Comparison of ENCODE assay signal across 8 cellular contexts in the genomic region with DNA sequence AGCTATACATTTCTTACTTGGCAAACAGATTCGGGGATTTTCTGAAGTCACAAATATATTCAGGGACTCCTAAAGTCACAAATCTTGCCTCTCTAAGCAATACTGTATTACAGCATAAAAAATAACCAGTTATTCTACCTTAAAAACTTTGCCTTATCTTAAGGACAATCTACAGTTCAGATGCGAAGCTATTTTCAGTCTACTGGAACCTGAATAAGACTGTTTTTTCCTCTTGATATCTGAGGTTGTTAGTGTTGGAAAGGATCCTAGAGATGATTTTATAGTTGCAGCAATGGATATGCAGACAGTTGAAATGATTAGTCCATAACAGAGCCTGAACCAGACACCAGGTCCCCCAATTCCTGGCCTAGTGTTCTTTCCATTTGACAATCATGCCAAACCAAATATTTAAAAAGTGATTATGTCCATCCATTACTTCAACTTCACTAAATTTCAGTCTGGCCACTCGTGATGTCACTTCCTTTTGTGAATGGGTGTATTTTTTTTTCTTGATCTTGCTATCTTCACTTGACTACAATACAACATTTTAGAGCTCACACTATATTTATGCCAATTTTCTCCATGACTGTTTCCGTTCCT. TPM values are rescaled to one million over a fixed set of nuclear protein-coding genes. Genes with fewer than 3 reads are reported as not detected.
DNase-seq lines count a peak whose midpoint lies in the region; ATAC-seq and TF ChIP-seq lines count a peak whose summit lies in the region.

No MANE protein-coding gene starts in this region.

- H3K79me2 ChIP-seq in parathyroid adenoma (peaks cover 2% of the 10 kb centered on the region), MM.1S (ENCODE audit: low read length) (no peaks in the 10 kb centered on the region)

- H3K9me3 ChIP-seq in Panc1 (ENCODE audit: control insufficient read depth, insufficient read depth, low read depth, low read length) (no peaks in the 10 kb centered on the region), parathyroid adenoma (ENCODE audit: control insufficient read depth, low read length) (no peaks in the 10 kb centered on the region), MM.1S (replicated peaks; ENCODE audit: insufficient read depth, low read length) (no peaks in the 10 kb centered on the region)

- TF ChIP-seq CTCF in GM12865 (IDR thresholded peaks at IDR 0.05; ENCODE audit: insufficient read depth, low read depth, low read length, missing control alignments) (no peak), Panc1 (IDR thresholded peaks at IDR 0.05) (no peak), epithelial cell of proximal tubule (conservative IDR thresholded peaks at IDR 0.05; ENCODE audit: low read depth, low read length) (no peak), parathyroid adenoma (IDR thresholded peaks at IDR 0.05) (no peak), MM.1S (IDR thresholded peaks at IDR 0.05; ENCODE audit: low read length) (no peak)

- peak overlapping the region; percentile 88 for H3K4me3 ChIP-seq in GM12865 (ENCODE audit: low read depth, low read length)
- peak overlapping the region; percentile 50 to 65; a peak in 3 of 4 replicates for H3K4me3 ChIP-seq in Panc1 (ENCODE audit: low read depth in 2 of 2, low read length in 2 of 2)
- peak overlapping the region; percentile 68 for H3K4me3 ChIP-seq in epithelial cell of proximal tubule (ENCODE audit: low read depth, low read length)
- peak overlapping the region; percentile 54 for H3K4me3 ChIP-seq in parathyroid adenoma (ENCODE audit: low read depth, low read length)
- H3K4me3 ChIP-seq in MM.1S (ENCODE audit: low read length), result no peak overlapping the region

- DNase-seq in GM12865 (ENCODE audit: low read depth) (peak; percentile 21), Panc1 (ENCODE audit: low read depth, low spot score) (no peak), epithelial cell of proximal tubule (ENCODE audit: low read depth) (no peak), MM.1S (no peak), activated gamma-delta T cell treated with Interleukin-2 at 50 U/mL for 16 hours (no peak), RKO (ENCODE audit: low spot score) (no peak)
- no peak for DNase-seq in stimulated activated CD4-positive, alpha-beta T cell treated with anti-CD3 and anti-CD28 coated beads, Interleukin-4, amount 100 ng/mL, for 4 hours

- H3K4me1 ChIP-seq in Panc1 (ENCODE audit: control insufficient read depth, insufficient read depth, low read length) (peaks cover 16% of the 10 kb centered on the region), parathyroid adenoma (peaks cover 8% of the 10 kb centered on the region), MM.1S (ENCODE audit: low read length) (no peaks in the 10 kb centered on the region; the same call in 1 of the 2 replicates)

- H3K4me2 ChIP-seq in parathyroid adenoma (ENCODE audit: low read length), result peak overlapping the region; percentile 71
- no peak overlapping the region for H3K4me2 ChIP-seq in MM.1S (ENCODE audit: low read depth, low read length)

- CTCF ChIA-PET in Panc1 (lab: Charles Lee), result no interaction called here

- H3K9ac ChIP-seq in parathyroid adenoma (no peak overlapping the region), MM.1S (ENCODE audit: low read length) (no peak overlapping the region)

- H3F3A ChIP-seq in MM.1S (ENCODE audit: insufficient read depth, low read length), result no peaks in the 10 kb centered on the region

- no peaks in the 10 kb centered on the region; the same call in 1 of the 2 replicates for H3K36me3 ChIP-seq in Panc1 (ENCODE audit: control insufficient read depth, insufficient read depth, low read length)
- no peaks in the 10 kb centered on the region for H3K36me3 ChIP-seq in parathyroid adenoma (ENCODE audit: control insufficient read depth, insufficient read depth, low read length)
- no peaks in the 10 kb centered on the region for H3K36me3 ChIP-seq in MM.1S (replicated peaks; ENCODE audit: insufficient read depth, low read length)

- peak overlapping the region; percentile 80 for H3K27ac ChIP-seq in Panc1 (ENCODE audit: low read length)
- H3K27ac ChIP-seq in parathyroid adenoma, result peak overlapping the region; percentile 92
- no peak overlapping the region for H3K27ac ChIP-seq in MM.1S (ENCODE audit: low read length)

- no peaks in the 10 kb centered on the region for H3K27me3 ChIP-seq in Panc1 (ENCODE audit: control insufficient read depth, insufficient read depth, low read length)
- no peaks in the 10 kb centered on the region for H3K27me3 ChIP-seq in parathyroid adenoma (ENCODE audit: control insufficient read depth, insufficient read depth, low read length)
- H3K27me3 ChIP-seq in MM.1S (replicated peaks; ENCODE audit: insufficient read depth, low read length), result peaks cover 35% of the 10 kb centered on the region

- H2AFZ ChIP-seq in parathyroid adenoma (peak overlapping the region; percentile 84), MM.1S (ENCODE audit: low read length) (no peak overlapping the region)

- H4K20me1 ChIP-seq in MM.1S (ENCODE audit: insufficient read depth, low read length), result no peaks in the 10 kb centered on the region

- in situ Hi-C loops in Panc1 (cut with HindIII; ENCODE audit: low pct_unique_long_range_greater_than_20kb, low sequenced_read_pairs), result no loop called here

- POLR2A ChIA-PET in Panc1 (lab: Charles Lee), result no interaction called here

- no peaks in the 10 kb centered on the region for H3K9me2 ChIP-seq in MM.1S (replicated peaks; ENCODE audit: insufficient read depth, low read length)

- no peak for ATAC-seq in Panc1

- intact Hi-C loops in Panc1 (cut with micrococcal nuclease; ENCODE audit: unreplicated experiment), result no loop called here

- BruUV-seq in Panc1 (replicated peaks; lab: Mats Ljungman, UMichigan), result TSS peak; percentile 63

RNA-seq across cellular contexts. Expression of a gene that starts 1.8 kb away (rescaled TPM):
- total RNA-seq in Panc1 (2021; ENCODE audit: unreplicated experiment) (34.1 TPM), epithelial cell of proximal tubule (43.1 and 61.1 TPM in 2 replicates)
- polyA plus RNA-seq in Panc1 (2012; ENCODE audit: insufficient read length), result 19.7 TPM
